Comparison of ENCODE assay signal across 12 cellular contexts in the genomic region with DNA sequence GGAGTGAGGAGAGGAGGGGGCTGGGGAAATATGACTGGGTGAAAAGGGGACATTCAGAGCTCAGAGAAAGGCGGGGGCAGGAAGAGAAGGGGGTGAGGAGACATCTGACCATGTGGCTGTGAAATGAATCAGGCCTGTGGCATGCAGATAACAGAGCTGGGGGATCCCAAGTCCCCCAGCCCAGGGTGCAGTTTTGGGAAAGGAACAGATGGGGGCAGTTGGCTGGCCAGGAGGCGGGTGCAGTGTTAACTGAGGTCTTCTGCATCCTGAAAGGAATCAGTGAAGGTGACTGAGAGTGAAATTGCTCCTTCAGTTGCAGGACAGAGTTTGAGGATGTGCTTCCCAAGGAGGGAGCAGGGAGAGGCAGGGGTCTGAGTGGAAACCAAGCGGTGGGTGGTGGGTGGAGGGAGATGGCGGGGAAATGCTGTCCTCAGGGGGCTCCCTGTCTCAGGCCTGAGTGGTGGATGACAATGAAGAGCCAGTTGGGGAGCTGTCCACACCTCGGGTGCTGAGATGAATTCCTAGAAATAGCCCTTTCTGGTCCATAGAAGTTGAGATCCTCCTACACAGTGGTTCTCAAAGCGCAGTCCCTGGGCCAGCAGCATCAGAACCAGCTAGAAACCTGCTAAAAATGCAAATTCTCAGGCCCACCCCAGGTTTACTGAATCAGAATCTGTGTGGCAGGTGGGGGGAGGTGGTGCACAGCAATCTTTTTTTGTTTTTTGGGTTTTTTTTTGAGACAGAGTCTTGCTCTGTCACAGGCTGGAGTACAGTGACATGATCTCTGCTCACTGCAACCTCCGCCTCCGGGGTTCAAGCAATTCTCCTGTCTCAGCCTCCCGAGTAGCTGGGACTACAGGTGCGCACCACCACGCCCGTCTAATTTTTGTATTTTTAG. TPM values are rescaled to one million over a fixed set of nuclear protein-coding genes. Genes with fewer than 3 reads are reported as not detected.
DNase-seq lines count a peak whose midpoint lies in the region; ATAC-seq and TF ChIP-seq lines count a peak whose summit lies in the region.
"Had no signal": no experiment of that assay in that cellular context is flagged by ENCODE, and none has a peak within 500 bp of the region (broad histone marks: within the 10 kb centered on the region; RNA-seq: fewer than 3 reads in every experiment).

No MANE protein-coding gene starts in this region.

- in situ Hi-C loops in G401 (cut with HindIII; ENCODE audit: low sequenced_read_pairs), result no loop called here
- in situ Hi-C loops in gastrocnemius medialis (cut with MboI; ENCODE audit: low sequenced_read_pairs in 4 of 4), result no loop called here

- intact Hi-C loops in gastrocnemius medialis (cut with DNase I; ENCODE audit: low total_unique reads), result no loop called here

- DNase-seq in AG08396 (ENCODE audit: low spot score) (peak; percentile 65), H7 (peak; percentile 90), RWPE2 (ENCODE audit: low spot score) (no peak), fibroblast of the aortic adventitia (ENCODE audit: low read depth) (peak; percentile 32), NCI-H1417 (lab: John Stamatoyannopoulos, UW) (no peak), G401 (ENCODE audit: low spot score) (no peak), gastrocnemius medialis (no peak)
- DNase-seq: activated naive CD4-positive, alpha-beta T cell; NCI-H1105 treated with DMSO at 0.1 percent for 48 hours; tibial artery had no signal

- no peaks in the 10 kb centered on the region for H3K36me3 ChIP-seq in H7 (replicated peaks; ENCODE audit: control insufficient read depth, insufficient read depth, low read length)
- H3K36me3 ChIP-seq in RWPE2 (ENCODE audit: low read depth), result no peaks in the 10 kb centered on the region
- no peaks in the 10 kb centered on the region for H3K36me3 ChIP-seq in gastrocnemius medialis
- H3K36me3 ChIP-seq: tibial artery had no signal

- H3K4me1 ChIP-seq in RWPE2 (ENCODE audit: insufficient read depth, poor library complexity, severe bottlenecking), result peaks cover 4% of the 10 kb centered on the region
- H3K4me1 ChIP-seq in gastrocnemius medialis, result no peaks in the 10 kb centered on the region
- H3K4me1 ChIP-seq: tibial artery had no signal

- TF ChIP-seq POLR2A in gastrocnemius medialis (IDR thresholded peaks at IDR 0.05), result no peak

- ATAC-seq in RWPE2 (ENCODE audit: low read depth) (peak; percentile 48; the same call in 2 of the 3 replicates), HG03378 (IDR thresholded peaks at IDR 0.05; ENCODE audit: unreplicated experiment) (no peak), gastrocnemius medialis (no peak)

- H3K27ac ChIP-seq in RWPE2 (ENCODE audit: poor library complexity, severe bottlenecking), result no peak overlapping the region
- H3K27ac ChIP-seq in gastrocnemius medialis, result no peak overlapping the region
- H3K27ac ChIP-seq: C4-2B, tibial artery had no signal

- H3K27me3 ChIP-seq in H7 (ENCODE audit: control insufficient read depth, insufficient read depth, low read length), result no peaks in the 10 kb centered on the region
- no peaks in the 10 kb centered on the region for H3K27me3 ChIP-seq in RWPE2 (ENCODE audit: insufficient read depth, poor library complexity, severe bottlenecking)
- H3K27me3 ChIP-seq in gastrocnemius medialis, result peaks cover 2 to 23% (median 13%) of the 10 kb centered on the region in 3 donors

- H3K4me3 ChIP-seq in H7 (ENCODE audit: insufficient read depth, low read depth, low read length), result no peak overlapping the region
- no peak overlapping the region for H3K4me3 ChIP-seq in RWPE2 (ENCODE audit: severe bottlenecking)
- H3K4me3 ChIP-seq in fibroblast of the aortic adventitia (ENCODE audit: low read depth, low read length), result no peak overlapping the region
- H3K4me3 ChIP-seq in gastrocnemius medialis, result no peak overlapping the region
- H3K4me3 ChIP-seq: tibial artery had no signal

- no peak for TF ChIP-seq CTCF in RWPE2 (IDR thresholded peaks at IDR 0.05; ENCODE audit: poor library complexity, severe bottlenecking)
- TF ChIP-seq CTCF in fibroblast of the aortic adventitia (IDR thresholded peaks at IDR 0.05; ENCODE audit: insufficient read depth, low read length), result no peak
- TF ChIP-seq CTCF in gastrocnemius medialis (IDR thresholded peaks at IDR 0.05 in 4 of 5, conservative IDR thresholded peaks at IDR 0.05 in 1 of 5), result no peak

- no peaks in the 10 kb centered on the region for H3K9me3 ChIP-seq in RWPE2 (ENCODE audit: severe bottlenecking)
- no peaks in the 10 kb centered on the region for H3K9me3 ChIP-seq in gastrocnemius medialis
- H3K9me3 ChIP-seq: tibial artery had no signal

RNA-seq across cellular contexts. Expression of a gene that starts 26.0 kb away (rescaled TPM):
- total RNA-seq in H7 (2014; rRNA removed; shearing (Covaris generic)), result 29.5 and 52.4 TPM in 2 replicates
- total RNA-seq in fibroblast of the aortic adventitia (ENCODE audit: low replicate concordance) (35.0 and 59.9 TPM in 2 replicates), gastrocnemius medialis (10 to 100 TPM; 23.4 to 35.0 (median 30.8) TPM)
- 52.4 and 75.3 TPM in 2 replicates for total RNA-seq in G401 (2014; rRNA removed; shearing (Covaris generic))

Comparison
In these comparisons a context has a peak if more than half of its experiments do, and no peak if none do; other contexts are left out.
1. DNase-seq: peak in AG08396 (single experiment), H7 (single experiment) and fibroblast of the aortic adventitia (single experiment); none in RWPE2 (single experiment), NCI-H1417 (0 of 3), G401 (single experiment) and gastrocnemius medialis (0 of 2).